ENCODE assay signal across 14 cellular contexts in genomic region chr21:43467785-43468184, GRCh38. TPM values are rescaled to one million over a fixed set of nuclear protein-coding genes. Genes with fewer than 3 reads are reported as not detected.
DNase-seq lines count a peak whose midpoint lies in the region; ATAC-seq, FAIRE-seq and TF ChIP-seq lines count a peak whose summit lies in the region.
"Had no signal": no experiment of that assay in that cellular context is flagged by ENCODE, and none has a peak within 500 bp of the region (broad histone marks: within the 10 kb centered on the region; RNA-seq: fewer than 3 reads in every experiment).

No MANE protein-coding gene starts in this region.

- DNase-seq in activated CD4-positive, CD25-positive, alpha-beta regulatory T cell treated with anti-CD3 and anti-CD28 coated beads, Interleukin-2, amount 50 U/mL, for 72 hours: peak; percentile 25
- no peak for DNase-seq in activated CD4-positive, CD25-positive, alpha-beta regulatory T cell (lab: John Stamatoyannopoulos, UW)
- DNase-seq in GM12892 (ENCODE audit: insufficient read length) (no peak), bronchial epithelial cell (ENCODE audit: low read depth) (no peak), omental fat pad (ENCODE audit: low spot score) (peak; percentile 11), coronary artery (ENCODE audit: low spot score) (no peak)
- DNase-seq: glutamatergic neuron, NCI-H2081, T-helper 9 cell, transverse colon had no signal

- H3K4me3 ChIP-seq in bronchial epithelial cell (ENCODE audit: low read depth, low read length): no peak overlapping the region
- no peak overlapping the region for H3K4me3 ChIP-seq in coronary artery
- H3K4me3 ChIP-seq: transverse colon had no signal

- no peak overlapping the region for H3K27ac ChIP-seq in coronary artery
- H3K27ac ChIP-seq: epithelial cell of prostate, transverse colon had no signal

- ATAC-seq in omental fat pad (ENCODE audit: low FRiP score) (no peak), GM21786 (IDR thresholded peaks at IDR 0.05; ENCODE audit: unreplicated experiment) (no peak), HG02763 (IDR thresholded peaks at IDR 0.05; ENCODE audit: unreplicated experiment) (no peak)

- TF ChIP-seq POLR2A in GM12892 (IDR thresholded peaks at IDR 0.05; ENCODE audit: low read depth, low read length): no peak

- H3K27me3 ChIP-seq in bronchial epithelial cell (ENCODE audit: control insufficient read depth, insufficient read depth, low read length): no peaks in the 10 kb centered on the region
- H3K27me3 ChIP-seq: transverse colon had no signal

- TF ChIP-seq CTCF in bronchial epithelial cell (IDR thresholded peaks at IDR 0.05; ENCODE audit: insufficient read depth, low read length, severe bottlenecking) (no peak), omental fat pad (IDR thresholded peaks at IDR 0.05) (no peak), coronary artery (IDR thresholded peaks at IDR 0.05) (no peak)

- no peaks in the 10 kb centered on the region for H3K36me3 ChIP-seq in bronchial epithelial cell (ENCODE audit: control insufficient read depth, insufficient read depth, low read length)
- H3K36me3 ChIP-seq: transverse colon had no signal

- FAIRE-seq in GM12892 (lab: Jason Lieb, UNC) (peak; percentile 98), bronchial epithelial cell (lab: Jason Lieb, UNC) (peak; percentile 99)
- FAIRE-seq: islet of Langerhans had no signal

RNA-seq across cellular contexts. Expression of gene SIK1, which starts 40.9 kb away (rescaled TPM):
- 5.8 TPM for polyA plus RNA-seq in GM12892 (2012; ENCODE audit: missing spikeins)
- 33.2 and 46.9 TPM in 2 replicates for total RNA-seq in bronchial epithelial cell
- 10 to 100 TPM in 2 of 4 donors, 1 to 10 TPM in 2; 3.8 to 86.6 (median 14.5) TPM for total RNA-seq in omental fat pad

Comparison
In these comparisons a context has a peak if more than half of its experiments do, and no peak if none do; other contexts are left out.
1. DNase-seq: peak in activated CD4-positive, CD25-positive, alpha-beta regulatory T cell treated with anti-CD3 and anti-CD28 coated beads, Interleukin-2, amount 50 U/mL, for 72 hours (single experiment) and omental fat pad (single experiment); none in activated CD4-positive, CD25-positive, alpha-beta regulatory T cell (0 of 4), GM12892 (single experiment), bronchial epithelial cell (single experiment) and coronary artery (single experiment).